ENCODE assay signal across 9 cellular contexts in the genomic region with DNA sequence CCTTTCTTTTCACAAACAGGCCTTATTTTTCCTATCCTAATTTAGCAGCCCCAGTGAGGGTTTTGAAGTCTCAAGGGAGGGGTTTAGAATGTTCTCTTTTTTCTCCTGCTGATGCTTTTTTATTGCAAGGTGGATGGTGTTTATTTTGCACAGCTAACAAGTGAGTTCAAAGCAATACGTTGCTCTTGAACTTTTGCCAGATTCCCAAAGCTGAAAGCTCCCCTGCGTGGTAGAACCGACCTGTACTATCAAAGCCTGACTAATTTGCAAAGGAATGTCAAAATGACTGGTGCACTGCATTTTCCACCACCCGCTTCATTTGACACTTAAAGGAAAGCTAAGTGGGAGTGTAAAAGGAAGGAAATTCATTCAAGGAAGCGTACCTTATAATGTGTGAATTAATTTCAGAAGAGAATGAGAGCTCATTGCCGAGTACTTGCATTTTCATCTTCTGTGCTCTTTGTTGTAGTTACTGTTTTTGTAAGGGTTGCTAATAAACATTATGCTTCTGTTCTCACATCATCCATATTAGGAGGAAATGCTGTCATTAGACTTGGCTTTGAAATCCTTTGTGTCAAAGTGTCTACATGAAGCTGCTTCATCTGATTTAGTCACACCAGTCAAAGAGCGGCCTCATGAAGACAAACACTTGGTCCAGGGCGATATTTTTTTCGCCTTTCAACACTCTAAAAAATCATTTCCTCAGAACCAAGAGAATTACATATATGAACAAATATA.
DNase-seq lines count a peak whose midpoint lies in the region; ATAC-seq and TF ChIP-seq lines count a peak whose summit lies in the region.
"Had no signal": no experiment of that assay in that cellular context is flagged by ENCODE, and none has a peak within 500 bp of the region (broad histone marks: within the 10 kb centered on the region; RNA-seq: fewer than 3 reads in every experiment).

No MANE protein-coding gene starts in this region.

- H3K4me3 Mint-ChIP-seq in nephron: no peak overlapping the region
- H3K4me3 Mint-ChIP-seq: activated naive CD8-positive, alpha-beta T cell treated with anti-CD3 and anti-CD28 coated beads, Interleukin-2, amount 10 ng/mL, durations not matched to agents 7 days and 5 days had no signal

- no peak overlapping the region for H3K4me3 ChIP-seq in brain microvascular endothelial cell (ENCODE audit: low read depth, low read length)
- H3K4me3 ChIP-seq in MG63: no peak overlapping the region
- H3K4me3 ChIP-seq in coronary artery: no peak overlapping the region

- DNase-seq in brain microvascular endothelial cell (peak; percentile 40), MG63 (no peak), coronary artery (ENCODE audit: low spot score) (no peak)
- DNase-seq in stimulated activated CD4-positive, alpha-beta T cell treated with anti-CD3 and anti-CD28 coated beads, Interleukin-12 subunit alpha, Interleukin-12 subunit beta, amount 100 ng/mL, for 4 hours: no peak
- DNase-seq: activated naive CD8-positive, alpha-beta T cell treated with anti-CD3 and anti-CD28 coated beads, Interleukin-2, amount 10 ng/mL, durations not matched to agents 7 days and 5 days had no signal

- H3K36me3 ChIP-seq in brain microvascular endothelial cell (replicated peaks): no peaks in the 10 kb centered on the region
- H3K36me3 ChIP-seq in MG63: no peaks in the 10 kb centered on the region

- TF ChIP-seq CTCF in brain microvascular endothelial cell (IDR thresholded peaks at IDR 0.05; ENCODE audit: low read depth, low read length, missing control alignments) (no peak), nephron (IDR thresholded peaks at IDR 0.05; ENCODE audit: unreplicated experiment in 3 of 3) (no peak), coronary artery (IDR thresholded peaks at IDR 0.05) (no peak)

- H3K27me3 ChIP-seq in brain microvascular endothelial cell (replicated peaks): no peaks in the 10 kb centered on the region
- H3K27me3 ChIP-seq in MG63: no peaks in the 10 kb centered on the region

- H3K9me3 Mint-ChIP-seq in nephron: peaks cover 5% of the 10 kb centered on the region
- H3K9me3 Mint-ChIP-seq: activated naive CD8-positive, alpha-beta T cell treated with anti-CD3 and anti-CD28 coated beads, Interleukin-2, amount 10 ng/mL, durations not matched to agents 7 days and 5 days had no signal

- peaks cover 12% of the 10 kb centered on the region for H3K4me1 Mint-ChIP-seq in nephron
- H3K4me1 Mint-ChIP-seq: activated naive CD8-positive, alpha-beta T cell treated with anti-CD3 and anti-CD28 coated beads, Interleukin-2, amount 10 ng/mL, durations not matched to agents 7 days and 5 days had no signal

- in situ Hi-C loops in brain microvascular endothelial cell (cut with HindIII; ENCODE audit: low pct_ligation_motif_present, low sequenced_read_pairs): no loop called here

- ATAC-seq in GM18511 (IDR thresholded peaks at IDR 0.05; ENCODE audit: unreplicated experiment): peak; percentile 26
- ATAC-seq in HG03097 (IDR thresholded peaks at IDR 0.05; ENCODE audit: low FRiP score, unreplicated experiment): peak; percentile 31
- ATAC-seq in activated CD4-positive, CD25-positive, alpha-beta regulatory T cell treated with anti-CD3 and anti-CD28 coated beads, Interleukin-2, amount 50 U/mL, for 24 hours: no peak

- peaks cover 3% of the 10 kb centered on the region for H3K27me3 Mint-ChIP-seq in nephron (ENCODE audit: low read depth)
- H3K27me3 Mint-ChIP-seq: activated naive CD8-positive, alpha-beta T cell treated with anti-CD3 and anti-CD28 coated beads, Interleukin-2, amount 10 ng/mL, durations not matched to agents 7 days and 5 days had no signal

- no peaks in the 10 kb centered on the region for H3K9me3 ChIP-seq in MG63

- H3K36me3 Mint-ChIP-seq in nephron (ENCODE audit: low read depth): no peaks in the 10 kb centered on the region
- H3K36me3 Mint-ChIP-seq: activated naive CD8-positive, alpha-beta T cell treated with anti-CD3 and anti-CD28 coated beads, Interleukin-2, amount 10 ng/mL, durations not matched to agents 7 days and 5 days had no signal

- peak overlapping the region; percentile 3 to 70 (median 6) for H3K27ac Mint-ChIP-seq in nephron
- H3K27ac Mint-ChIP-seq: activated naive CD8-positive, alpha-beta T cell treated with anti-CD3 and anti-CD28 coated beads, Interleukin-2, amount 10 ng/mL, durations not matched to agents 7 days and 5 days had no signal

- H3K27ac ChIP-seq in brain microvascular endothelial cell: no peak overlapping the region
- H3K27ac ChIP-seq in coronary artery: no peak overlapping the region

Comparison
In these comparisons a context has a peak if more than half of its experiments do, and no peak if none do; other contexts are left out.
1. ATAC-seq: peak in GM18511 (single experiment) and HG03097 (single experiment); none in activated CD4-positive, CD25-positive, alpha-beta regulatory T cell treated with anti-CD3 and anti-CD28 coated beads, Interleukin-2, amount 50 U/mL, for 24 hours (0 of 2).